Comparison of ENCODE assay signal across 14 cellular contexts in the genomic region with DNA sequence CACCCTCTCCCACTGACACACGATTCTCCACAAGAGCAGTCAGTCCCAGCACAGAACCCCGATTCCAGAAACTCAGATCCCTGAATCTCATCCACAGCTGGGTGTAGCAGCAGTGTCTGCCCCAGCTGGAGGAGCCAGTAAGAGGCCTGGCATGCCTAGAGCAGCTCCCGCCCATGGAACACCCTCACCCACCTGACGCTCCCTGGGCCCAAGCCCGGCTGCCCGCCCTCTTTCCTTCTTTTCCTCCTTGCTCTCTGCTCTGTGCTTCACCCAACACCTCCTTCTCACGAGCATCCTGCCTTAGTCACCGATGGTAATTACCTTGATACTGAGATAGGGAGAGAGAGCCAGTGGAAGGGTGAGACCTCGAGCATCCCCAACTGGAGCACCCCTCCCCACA. TPM values are rescaled to one million over a fixed set of nuclear protein-coding genes. Genes with fewer than 3 reads are reported as not detected.
A peak's percentile ranks its signal among the peaks of the same experiment; 100 is the strongest.
DNase-seq lines count a peak whose midpoint lies in the region; FAIRE-seq and TF ChIP-seq lines count a peak whose summit lies in the region.
"Had no signal": no experiment of that assay in that cellular context is flagged by ENCODE, and none has a peak within 500 bp of the region (broad histone marks: within the 10 kb centered on the region; RNA-seq: fewer than 3 reads in every experiment).

No MANE protein-coding gene starts in this region.

- H2AFZ ChIP-seq in SK-N-SH (ENCODE audit: low read depth), result no peak overlapping the region

- H3K27ac ChIP-seq in coronary artery, result no peak overlapping the region
- peak overlapping the region in 3 of 4 donors; percentile 64 to 70 (median 70) for H3K27ac ChIP-seq in tibial nerve
- H3K27ac ChIP-seq in SK-N-SH (ENCODE audit: low read depth in 2 of 2, low read length in 1 of 2), result no peak overlapping the region
- H3K27ac ChIP-seq: C4-2B, lower lobe of right lung, SK-N-MC had no signal

- no peak for FAIRE-seq in H54 (lab: Jason Lieb, UNC)
- FAIRE-seq: A204.1 had no signal

- no peaks in the 10 kb centered on the region for H3F3A ChIP-seq in SK-N-SH (replicated peaks; ENCODE audit: insufficient read depth)

- H3K9me2 ChIP-seq in SK-N-SH, result no peaks in the 10 kb centered on the region

- no peaks in the 10 kb centered on the region for H3K9me3 ChIP-seq in tibial nerve
- no peaks in the 10 kb centered on the region for H3K9me3 ChIP-seq in SK-N-SH
- H3K9me3 ChIP-seq: lower lobe of right lung had no signal

- WGBS in tibial nerve, 2 donors, result 68 to 72% methylated on average over 9 of the region's 9 CpGs
- 63% methylated on average over 6 of the region's 9 CpGs for WGBS in SK-N-SH (ENCODE audit: low lambda C conversion rate)

- peak; percentile 42 for DNase-seq in activated effector memory CD4-positive, alpha-beta T cell treated with anti-CD3 and anti-CD28 coated beads, Interleukin-2, amount 50 U/mL, for 16 hours
- no peak for DNase-seq in activated effector memory CD4-positive, alpha-beta T cell treated with Interleukin-2 at 50 U/mL for 16 hours
- peak; percentile 49 for DNase-seq in coronary artery (ENCODE audit: low spot score)
- DNase-seq in mucosa of gallbladder (ENCODE audit: low spot score), result peak; percentile 83
- no peak for DNase-seq in tibial nerve (ENCODE audit: low spot score in 2 of 2)
- DNase-seq in superior temporal gyrus (ENCODE audit: extremely low spot score), result no peak
- no peak for DNase-seq in H54 (ENCODE audit: insufficient read length, low spot score)
- no peak for DNase-seq in SK-N-SH
- DNase-seq: activated CD4-positive, alpha-beta T cell treated with anti-CD3 and anti-CD28 coated beads, Interleukin-2, amount 50 U/mL, for 48 hours; lower lobe of right lung; NCI-H1092 treated with DMSO at 0.1 percent for 48 hours had no signal

- H3K4me3 ChIP-seq in coronary artery, result no peak overlapping the region
- H3K4me3 ChIP-seq in tibial nerve, result no peak overlapping the region
- H3K4me3 ChIP-seq in SK-N-SH (ENCODE audit: low read depth in 2 of 2, low read length in 1 of 2), result no peak overlapping the region
- H3K4me3 ChIP-seq: lower lobe of right lung, SK-N-MC had no signal

- H3K27me3 ChIP-seq in tibial nerve (no peaks in the 10 kb centered on the region), SK-N-SH (ENCODE audit: insufficient read depth) (peaks cover 44% of the 10 kb centered on the region)

- POLR2A ChIA-PET in SK-N-SH (lab: Yijun Ruan, JAX), result no interaction called here

- TF ChIP-seq CTCF in coronary artery (IDR thresholded peaks at IDR 0.05) (no peak), tibial nerve (IDR thresholded peaks at IDR 0.05) (no peak), SK-N-SH (IDR thresholded peaks at IDR 0.05) (no peak)

- no peaks in the 10 kb centered on the region for H4K20me1 ChIP-seq in SK-N-SH (ENCODE audit: insufficient read depth)

- H3K79me2 ChIP-seq in SK-N-SH (ENCODE audit: insufficient read depth), result no peaks in the 10 kb centered on the region

- H3K4me1 ChIP-seq in tibial nerve, result peaks cover 0 to 48% (median 18%) of the 10 kb centered on the region in 4 donors
- peaks cover 0 to 9% of the 10 kb centered on the region in 2 experiments; a peak in 1 of 4 replicates for H3K4me1 ChIP-seq in SK-N-SH (ENCODE audit: control insufficient read depth in 1 of 2, insufficient read depth in 2 of 2, low read depth in 1 of 2, low read length in 1 of 2)

- H3K36me3 ChIP-seq in tibial nerve, result peaks cover 0 to 31% (median 0%) of the 10 kb centered on the region in 3 donors
- H3K36me3 ChIP-seq in SK-N-SH (replicated peaks in 1 of 2; ENCODE audit: control insufficient read depth in 1 of 2, insufficient read depth in 2 of 2, low read length in 1 of 2), result no peaks in the 10 kb centered on the region

- TF ChIP-seq RAD21 in SK-N-SH (IDR thresholded peaks at IDR 0.05; ENCODE audit: low read length), result no peak

- TF ChIP-seq EP300 in tibial nerve (IDR thresholded peaks at IDR 0.05) (no peak), SK-N-SH (IDR thresholded peaks at IDR 0.05; ENCODE audit: borderline replicate concordance in 1 of 2, low read depth in 1 of 2, low read length in 1 of 2) (no peak)

- no peak for TF ChIP-seq POLR2A in tibial nerve (IDR thresholded peaks at IDR 0.05)
- no peak for TF ChIP-seq POLR2A in H54 (IDR thresholded peaks at IDR 0.05; ENCODE audit: low read depth, low read length)

- CTCF ChIA-PET in SK-N-SH (lab: Yijun Ruan, JAX), result interaction anchor here (1.0 to 3.3 kb wide), 6 partner anchors 10 to 91 kb away, joined by 3 to 19 read pairs (median 7); a partner anchor contains a TSS

- H3K4me2 ChIP-seq in SK-N-SH, result no peak overlapping the region

- H3K9ac ChIP-seq in SK-N-SH, result no peak overlapping the region

TF ChIP-seq in SK-N-SH, 30 proteins besides CTCF, POLR2A, EP300 and RAD21 (continues in another document):
- TF ChIP-seq NRF1 (IDR thresholded peaks at IDR 0.05; ENCODE audit: low read depth, low read length), result no peak
- no peak for TF ChIP-seq EZH2phosphoT487 (IDR thresholded peaks at IDR 0.05; ENCODE audit: borderline replicate concordance, low read depth)
- TF ChIP-seq, protein P1, sequence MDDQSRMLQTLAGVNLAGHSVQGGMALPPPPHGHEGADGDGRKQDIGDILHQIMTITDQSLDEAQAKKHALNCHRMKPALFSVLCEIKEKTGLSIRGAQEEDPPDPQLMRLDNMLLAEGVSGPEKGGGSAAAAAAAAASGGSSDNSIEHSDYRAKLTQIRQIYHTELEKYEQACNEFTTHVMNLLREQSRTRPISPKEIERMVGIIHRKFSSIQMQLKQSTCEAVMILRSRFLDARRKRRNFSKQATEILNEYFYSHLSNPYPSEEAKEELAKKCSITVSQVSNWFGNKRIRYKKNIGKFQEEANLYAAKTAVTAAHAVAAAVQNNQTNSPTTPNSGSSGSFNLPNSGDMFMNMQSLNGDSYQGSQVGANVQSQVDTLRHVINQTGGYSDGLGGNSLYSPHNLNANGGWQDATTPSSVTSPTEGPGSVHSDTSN (IDR thresholded peaks at IDR 0.05), result no peak
- TF ChIP-seq, protein P2, sequence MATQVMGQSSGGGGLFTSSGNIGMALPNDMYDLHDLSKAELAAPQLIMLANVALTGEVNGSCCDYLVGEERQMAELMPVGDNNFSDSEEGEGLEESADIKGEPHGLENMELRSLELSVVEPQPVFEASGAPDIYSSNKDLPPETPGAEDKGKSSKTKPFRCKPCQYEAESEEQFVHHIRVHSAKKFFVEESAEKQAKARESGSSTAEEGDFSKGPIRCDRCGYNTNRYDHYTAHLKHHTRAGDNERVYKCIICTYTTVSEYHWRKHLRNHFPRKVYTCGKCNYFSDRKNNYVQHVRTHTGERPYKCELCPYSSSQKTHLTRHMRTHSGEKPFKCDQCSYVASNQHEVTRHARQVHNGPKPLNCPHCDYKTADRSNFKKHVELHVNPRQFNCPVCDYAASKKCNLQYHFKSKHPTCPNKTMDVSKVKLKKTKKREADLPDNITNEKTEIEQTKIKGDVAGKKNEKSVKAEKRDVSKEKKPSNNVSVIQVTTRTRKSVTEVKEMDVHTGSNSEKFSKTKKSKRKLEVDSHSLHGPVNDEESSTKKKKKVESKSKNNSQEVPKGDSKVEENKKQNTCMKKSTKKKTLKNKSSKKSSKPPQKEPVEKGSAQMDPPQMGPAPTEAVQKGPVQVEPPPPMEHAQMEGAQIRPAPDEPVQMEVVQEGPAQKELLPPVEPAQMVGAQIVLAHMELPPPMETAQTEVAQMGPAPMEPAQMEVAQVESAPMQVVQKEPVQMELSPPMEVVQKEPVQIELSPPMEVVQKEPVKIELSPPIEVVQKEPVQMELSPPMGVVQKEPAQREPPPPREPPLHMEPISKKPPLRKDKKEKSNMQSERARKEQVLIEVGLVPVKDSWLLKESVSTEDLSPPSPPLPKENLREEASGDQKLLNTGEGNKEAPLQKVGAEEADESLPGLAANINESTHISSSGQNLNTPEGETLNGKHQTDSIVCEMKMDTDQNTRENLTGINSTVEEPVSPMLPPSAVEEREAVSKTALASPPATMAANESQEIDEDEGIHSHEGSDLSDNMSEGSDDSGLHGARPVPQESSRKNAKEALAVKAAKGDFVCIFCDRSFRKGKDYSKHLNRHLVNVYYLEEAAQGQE (IDR thresholded peaks at IDR 0.05; ENCODE audit: low read depth, low read length), result no peak
- TF ChIP-seq GATA2 (CRISPR knock-in tag; IDR thresholded peaks at IDR 0.05), result no peak
- no peak for TF ChIP-seq CHD2 (IDR thresholded peaks at IDR 0.05; ENCODE audit: low read length, partially characterized antibody)
- no peak for TF ChIP-seq FOXJ3 (CRISPR knock-in tag; IDR thresholded peaks at IDR 0.05)
- no peak for TF ChIP-seq SMC3 (IDR thresholded peaks at IDR 0.05; ENCODE audit: low read depth, low read length)
- TF ChIP-seq, protein P3, sequence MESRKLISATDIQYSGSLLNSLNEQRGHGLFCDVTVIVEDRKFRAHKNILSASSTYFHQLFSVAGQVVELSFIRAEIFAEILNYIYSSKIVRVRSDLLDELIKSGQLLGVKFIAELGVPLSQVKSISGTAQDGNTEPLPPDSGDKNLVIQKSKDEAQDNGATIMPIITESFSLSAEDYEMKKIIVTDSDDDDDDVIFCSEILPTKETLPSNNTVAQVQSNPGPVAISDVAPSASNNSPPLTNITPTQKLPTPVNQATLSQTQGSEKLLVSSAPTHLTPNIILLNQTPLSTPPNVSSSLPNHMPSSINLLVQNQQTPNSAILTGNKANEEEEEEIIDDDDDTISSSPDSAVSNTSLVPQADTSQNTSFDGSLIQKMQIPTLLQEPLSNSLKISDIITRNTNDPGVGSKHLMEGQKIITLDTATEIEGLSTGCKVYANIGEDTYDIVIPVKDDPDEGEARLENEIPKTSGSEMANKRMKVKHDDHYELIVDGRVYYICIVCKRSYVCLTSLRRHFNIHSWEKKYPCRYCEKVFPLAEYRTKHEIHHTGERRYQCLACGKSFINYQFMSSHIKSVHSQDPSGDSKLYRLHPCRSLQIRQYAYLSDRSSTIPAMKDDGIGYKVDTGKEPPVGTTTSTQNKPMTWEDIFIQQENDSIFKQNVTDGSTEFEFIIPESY (IDR thresholded peaks at IDR 0.05; ENCODE audit: borderline replicate concordance, low read depth), result no peak
- no peak for TF ChIP-seq JUND (IDR thresholded peaks at IDR 0.05)
- no peak for TF ChIP-seq TEAD4 (IDR thresholded peaks at IDR 0.05; ENCODE audit: borderline replicate concordance, insufficient read depth)
- TF ChIP-seq RCOR1 (IDR thresholded peaks at IDR 0.05; ENCODE audit: low read length), result no peak

RNA-seq across cellular contexts. Expression of a gene that starts 8.7 kb away (rescaled TPM):
- 90.6 TPM for total RNA-seq in mucosa of gallbladder
- total RNA-seq in tibial nerve, result 10 to 100 TPM; 19.9 to 55.5 (median 44.9) TPM
- 0.08 and 0.10 TPM in 2 replicates for polyA plus RNA-seq in SK-N-SH (2012; rRNA removed)
- polyA plus RNA-seq in SK-N-SH (2012; cell fraction: cytosol; rRNA removed), result 0.06 and 0.13 TPM in 2 replicates
- 0.05 and 0.31 TPM in 2 replicates for polyA plus RNA-seq in SK-N-SH (2012; cell fraction: nucleus; rRNA removed)

RNA-seq across cellular contexts. Expression of a gene that starts 54.2 kb away (rescaled TPM):
- 72.4 TPM for total RNA-seq in mucosa of gallbladder
- total RNA-seq in tibial nerve, result 10 to 100 TPM; 59.6 to 80.4 (median 75.7) TPM
- 60.3 and 78.8 TPM in 2 replicates for polyA plus RNA-seq in SK-N-SH (2012; rRNA removed)
- polyA plus RNA-seq in SK-N-SH (2012; cell fraction: cytosol; rRNA removed), result 33.5 and 40.3 TPM in 2 replicates
- polyA plus RNA-seq in SK-N-SH (2012; cell fraction: nucleus; rRNA removed), result 245 and 251 TPM in 2 replicates

Comparison
In these comparisons a context has a peak if more than half of its experiments do, and no peak if none do; other contexts are left out.
1. DNase-seq: peak in activated effector memory CD4-positive, alpha-beta T cell treated with anti-CD3 and anti-CD28 coated beads, Interleukin-2, amount 50 U/mL, for 16 hours (single experiment), coronary artery (single experiment) and mucosa of gallbladder (single experiment); none in activated effector memory CD4-positive, alpha-beta T cell treated with Interleukin-2 at 50 U/mL for 16 hours (single experiment), tibial nerve (0 of 2), superior temporal gyrus (single experiment), H54 (single experiment) and SK-N-SH (single experiment).
2. H3K27ac ChIP-seq: peak in tibial nerve (3 of 4); none in coronary artery (0 of 2) and SK-N-SH (0 of 2).